In the genomic region with DNA sequence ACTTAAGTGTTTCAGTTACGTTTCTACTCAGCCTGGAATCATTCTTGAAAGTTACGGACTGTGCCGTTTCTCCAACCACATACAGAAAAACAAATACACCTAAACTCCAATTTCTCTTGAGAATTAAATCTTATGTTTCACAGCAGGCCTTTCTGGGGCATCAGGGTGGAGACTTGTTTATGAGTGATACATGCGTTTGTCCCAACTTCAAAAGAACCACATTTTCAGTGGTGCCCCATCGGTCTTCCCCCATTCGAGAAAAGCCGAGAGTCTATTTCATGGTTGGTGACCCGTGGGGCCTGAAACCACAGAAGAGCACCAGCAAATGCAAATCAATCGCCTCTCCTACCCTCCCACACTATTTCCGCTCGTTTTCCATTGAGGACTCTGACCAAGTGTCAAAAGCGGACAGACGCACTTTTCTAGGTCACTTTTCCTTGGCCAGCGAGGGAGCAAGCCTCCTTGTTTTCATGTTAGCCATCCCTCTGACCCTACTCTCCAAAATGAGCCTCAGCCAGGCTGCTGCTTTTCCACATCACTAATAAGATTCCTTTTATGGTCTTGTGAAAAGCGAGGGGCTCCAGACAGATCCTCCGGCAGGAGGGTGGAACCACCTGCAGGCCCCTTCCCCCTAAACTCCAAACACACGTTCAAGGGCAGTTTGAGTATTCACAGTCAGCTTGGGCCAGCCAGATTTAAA, we compare ENCODE assay signal across 10 cellular contexts. TPM values are rescaled to one million over a fixed set of nuclear protein-coding genes. Genes with fewer than 3 reads are reported as not detected.
A peak's percentile ranks its signal among the peaks of the same experiment; 100 is the strongest.
DNase-seq lines count a peak whose midpoint lies in the region; ATAC-seq, FAIRE-seq and TF ChIP-seq lines count a peak whose summit lies in the region.
"Had no signal": no experiment of that assay in that cellular context is flagged by ENCODE, and none has a peak within 500 bp of the region (broad histone marks: within the 10 kb centered on the region; RNA-seq: fewer than 3 reads in every experiment).

No MANE protein-coding gene starts in this region.

- DNase-seq in heart right ventricle: peak in 1 of 2 donors; percentile 46
- DNase-seq in left cardiac atrium: no peak
- no peak for DNase-seq in bronchial epithelial cell (ENCODE audit: low read depth)
- DNase-seq in natural killer cell: no peak
- no peak for DNase-seq in SKM-1 treated with dmso at 0.1 percent for 144 hours (lab: John Stamatoyannopoulos, UW; ENCODE audit: unreplicated experiment)
- no peak for DNase-seq in NCI-H345 (lab: John Stamatoyannopoulos, UW)
- no peak for DNase-seq in iPS-NIHi7 (ENCODE audit: extremely low spot score)
- DNase-seq: DND-41 had no signal

- H3K27me3 ChIP-seq in heart right ventricle (no peaks in the 10 kb centered on the region), bronchial epithelial cell (ENCODE audit: control insufficient read depth, insufficient read depth, low read length) (no peaks in the 10 kb centered on the region)

- TF ChIP-seq CTCF in heart right ventricle (IDR thresholded peaks at IDR 0.05) (no peak), bronchial epithelial cell (IDR thresholded peaks at IDR 0.05; ENCODE audit: insufficient read depth, low read length, severe bottlenecking) (no peak), natural killer cell (IDR thresholded peaks at IDR 0.05) (no peak)

- 36 to 51% methylated on average over 17 of the region's 17 CpGs for WGBS in heart right ventricle, 2 donors

- no peak for ATAC-seq in heart right ventricle
- ATAC-seq in left cardiac atrium: no peak
- ATAC-seq in HG03457 (IDR thresholded peaks at IDR 0.05; ENCODE audit: unreplicated experiment): peak; percentile 21
- ATAC-seq in natural killer cell: no peak

- peak overlapping the region; percentile 69 to 98 (median 87) for H3K4me3 ChIP-seq in heart right ventricle
- H3K4me3 ChIP-seq in bronchial epithelial cell (ENCODE audit: low read depth, low read length): peak overlapping the region; percentile 90

- peak overlapping the region; percentile 89 to 100 (median 98) for H3K27ac ChIP-seq in heart right ventricle

- intact Hi-C loops in heart right ventricle (cut with DNase I): loop anchor here in 8 of 10 donors (2.0 to 10.0 kb wide), 17 partner anchors 72 to 874 kb away; partner anchors contain the start of gene SLX4IP (in 1 of the 8)
- intact Hi-C loops in left cardiac atrium (cut with DNase I): loop anchor here in 1 of 2 donors (5.0 to 10.0 kb wide), 3 partner anchors 194 to 602 kb away; no protein-coding TSS in a partner anchor
- intact Hi-C loops in natural killer cell (cut with micrococcal nuclease): loop anchor here (5.0 to 10.0 kb wide), 3 partner anchors 113 to 236 kb away; partner anchors contain the start of genes MKKS and SLX4IP

- H3K36me3 ChIP-seq in heart right ventricle: peaks cover 0 to 42% (median 0%) of the 10 kb centered on the region in 9 donors
- H3K36me3 ChIP-seq in bronchial epithelial cell (ENCODE audit: control insufficient read depth, insufficient read depth, low read length): peaks cover 18% of the 10 kb centered on the region

- H3K9me3 ChIP-seq in heart right ventricle: no peaks in the 10 kb centered on the region

- peak overlapping the region; percentile 74 for H3K4me3 Mint-ChIP-seq in natural killer cell

- no peak for FAIRE-seq in bronchial epithelial cell (lab: Jason Lieb, UNC)
- FAIRE-seq: colon had no signal

- H3K36me3 Mint-ChIP-seq in natural killer cell: no peaks in the 10 kb centered on the region

- H3K9me3 Mint-ChIP-seq in natural killer cell: no peaks in the 10 kb centered on the region

- H3K27ac Mint-ChIP-seq in natural killer cell: peak overlapping the region in 1 of 2 donors; percentile 76

- peaks cover 23 to 40% of the 10 kb centered on the region in 2 donors for H3K4me1 Mint-ChIP-seq in natural killer cell

- peaks cover 0 to 14% of the 10 kb centered on the region in 2 donors for H3K27me3 Mint-ChIP-seq in natural killer cell (ENCODE audit: low read depth in 2 of 2)

- H3K4me1 ChIP-seq in heart right ventricle: peaks cover 10 to 67% (median 53%) of the 10 kb centered on the region in 9 donors

RNA-seq across cellular contexts. Expression of gene JAG1, which starts 3.1 kb away (rescaled TPM):
- total RNA-seq in heart right ventricle (10 to 100 TPM; 23.0 to 38.2 (median 27.5) TPM), left cardiac atrium (10 to 100 TPM; 32.4 to 42.3 TPM), bronchial epithelial cell (225 and 310 TPM in 2 replicates), natural killer cell (10 to 100 TPM in 1 of 3 donors, 1 to 10 TPM in 2; 8.1 to 12.3 (median 8.7) TPM)
- polyA plus RNA-seq in heart right ventricle: 10 to 100 TPM; 11.1 to 17.9 TPM
